Comparison of ENCODE assay signal across 30 cellular contexts in genomic region chr6:93413190-93413589, GRCh38. TPM values are rescaled to one million over a fixed set of nuclear protein-coding genes. Genes with fewer than 3 reads are reported as not detected.
"Had no signal": no experiment of that assay in that cellular context is flagged by ENCODE, and none has a peak within 500 bp of the region (broad histone marks: within the 10 kb centered on the region; RNA-seq: fewer than 3 reads in every experiment).

No MANE protein-coding gene starts in this region.

- H3K4me1 ChIP-seq: foreskin keratinocyte had no signal

- H3K4me3 ChIP-seq: adrenal gland, body of pancreas, gastrocnemius medialis, heart left ventricle had no signal

- H3K27ac ChIP-seq: adrenal gland, body of pancreas, esophagus muscularis mucosa, foreskin keratinocyte, gastrocnemius medialis, heart left ventricle, VCaP had no signal

- H3K36me3 ChIP-seq: adrenal gland, gastrocnemius medialis, heart left ventricle had no signal

- DNase-seq: activated CD4-positive, alpha-beta T cell treated with anti-CD3 and anti-CD28 coated beads for 1 hour; activated CD4-positive, alpha-beta T cell treated with anti-CD3 and anti-CD28 coated beads for 4 hours; activated CD4-positive, alpha-beta T cell treated with anti-CD3 and anti-CD28 coated beads, Interleukin-2, amount 50 U/mL, for 1 hour; activated CD4-positive, alpha-beta T cell treated with anti-CD3 and anti-CD28 coated beads, Interleukin-2, amount 50 U/mL, for 48 hours; activated CD8-positive, alpha-beta memory T cell treated with anti-CD3 and anti-CD28 coated beads for 24 hours; activated CD8-positive, alpha-beta T cell treated with anti-CD3 and anti-CD28 coated beads for 36 hours; activated effector memory CD4-positive, alpha-beta T cell treated with Interleukin-2 at 50 U/mL for 16 hours; activated naive CD4-positive, alpha-beta T cell treated with anti-CD3 and anti-CD28 coated beads for 36 hours; activated naive CD8-positive, alpha-beta T cell treated with anti-CD3 and anti-CD28 coated beads for 36 hours; activated naive CD8-positive, alpha-beta T cell treated with anti-CD3 and anti-CD28 coated beads, Interleukin-2, amount 50 U/mL, for 24 hours; activated T-cell treated with anti-CD3 and anti-CD28 coated beads, Interleukin-2, amount 50 U/mL, for 4 hours; adrenal gland; amygdala; aorta; body of pancreas; caudate nucleus; cortex of kidney; dermis blood vessel endothelial cell; effector CD4-positive, alpha-beta T cell; effector memory CD8-positive, alpha-beta T cell; erythroblast; foreskin keratinocyte; gastrocnemius medialis; glutamatergic neuron; heart left ventricle; T-helper 2 cell had no signal

- H3K9me3 ChIP-seq: adrenal gland, body of pancreas, esophagus muscularis mucosa, gastrocnemius medialis, heart left ventricle had no signal

- ATAC-seq: activated CD8-positive, alpha-beta T cell treated with anti-CD3 and anti-CD28 coated beads for 36 hours; activated naive CD8-positive, alpha-beta T cell treated with anti-CD3 and anti-CD28 coated beads, Interleukin-2, amount 50 U/mL, for 24 hours; activated T-cell treated with anti-CD3 and anti-CD28 coated beads, Interleukin-2, amount 50 U/mL, for 4 hours; activated T-helper 17 cell treated with anti-CD3 and anti-CD28 coated beads, Interleukin-2, amount 50 U/mL, for 72 hours; body of pancreas; effector memory CD8-positive, alpha-beta T cell; foreskin keratinocyte; gastrocnemius medialis; heart left ventricle; WTC11 had no signal

RNA-seq across cellular contexts. Expression of gene EPHA7, which starts 6.2 kb away (rescaled TPM):
- polyA plus RNA-seq: aorta, foreskin keratinocyte had no signal
